8 cellular contexts compared by ENCODE assay signal in the genomic region with DNA sequence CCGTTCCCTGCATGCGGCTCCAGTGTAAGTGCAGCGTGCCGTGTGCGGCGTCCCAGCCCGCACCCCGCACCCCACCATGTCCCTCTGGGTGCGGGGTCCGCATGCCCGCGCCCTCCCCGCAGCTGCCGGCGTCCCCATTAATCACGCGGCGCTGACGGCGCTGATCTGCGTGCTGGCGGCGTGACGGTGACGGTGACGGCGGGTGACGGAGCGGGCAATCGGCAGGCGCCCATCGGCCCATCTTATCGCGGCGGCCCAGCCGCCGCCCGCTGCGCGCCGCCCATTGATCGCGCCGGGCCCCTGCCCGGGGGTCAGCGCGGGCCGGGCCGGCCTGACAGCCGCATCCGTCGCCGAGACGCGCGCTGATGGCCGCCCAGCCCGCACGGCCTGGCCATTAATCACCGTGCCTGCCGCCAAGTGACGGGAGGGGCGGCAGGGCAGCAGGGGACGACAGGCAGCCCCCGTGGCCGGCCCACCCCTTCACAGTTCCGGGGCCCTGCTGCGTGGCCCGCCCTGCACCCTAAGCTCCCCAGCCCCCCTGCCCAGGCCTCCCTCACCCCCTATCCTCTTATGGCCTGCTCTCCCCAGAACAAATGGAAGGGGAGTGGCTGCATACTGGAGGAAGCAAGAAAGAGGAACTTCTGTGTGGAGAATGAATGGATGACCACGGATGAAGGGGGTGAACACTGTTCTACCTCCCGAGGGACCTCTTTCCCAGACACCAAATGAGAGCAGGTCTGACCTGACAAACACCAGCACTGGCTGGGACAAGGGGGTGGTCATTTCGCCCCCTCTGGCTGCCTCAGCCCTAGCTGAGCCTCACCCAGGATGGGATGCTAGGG. TPM values are rescaled to one million over a fixed set of nuclear protein-coding genes. Genes with fewer than 3 reads are reported as not detected.
DNase-seq lines count a peak whose midpoint lies in the region; ATAC-seq and TF ChIP-seq lines count a peak whose summit lies in the region.

No MANE protein-coding gene starts in this region.

- peaks cover 8% of the 10 kb centered on the region for H3K4me1 Mint-ChIP-seq in activated CD4-positive, alpha-beta T cell treated with anti-CD3 and anti-CD28 coated beads, Interleukin-2, amount 10 ng/mL, durations not matched to agents 24 days and 14 days
- H3K4me1 Mint-ChIP-seq in activated naive CD8-positive, alpha-beta T cell treated with anti-CD3 and anti-CD28 coated beads for 36 hours: peaks cover 9% of the 10 kb centered on the region

- peaks cover 23% of the 10 kb centered on the region for H4K20me1 ChIP-seq in hepatocyte (ENCODE audit: insufficient read depth, poor library complexity, severe bottlenecking)

- H2AFZ ChIP-seq in hepatocyte: no peak overlapping the region

- WGBS in hepatocyte (ENCODE audit: low lambda C conversion rate, missing lambda C conversion rate): 8% methylated on average over 52 of the region's 72 CpGs

- no peaks in the 10 kb centered on the region for H3K9me2 ChIP-seq in hepatocyte (replicated peaks; ENCODE audit: insufficient read depth)

- intact Hi-C loops in activated CD4-positive, alpha-beta T cell treated with anti-CD3 and anti-CD28 coated beads, Interleukin-2, amount 10 ng/mL, durations not matched to agents 24 days and 14 days (cut with micrococcal nuclease): loop anchor here (5.0 to 10.0 kb wide), 2 partner anchors 420 to 528 kb away; no protein-coding TSS in a partner anchor
- intact Hi-C loops in sciatic nerve (cut with DNase I): loop anchor here (10.0 kb wide), 1 partner anchor 428 kb away; no protein-coding TSS in a partner anchor

- H3K4me3 Mint-ChIP-seq in activated CD4-positive, alpha-beta T cell treated with anti-CD3 and anti-CD28 coated beads, Interleukin-2, amount 10 ng/mL, durations not matched to agents 24 days and 14 days: no peak overlapping the region
- peak overlapping the region; percentile 25 for H3K4me3 Mint-ChIP-seq in activated naive CD8-positive, alpha-beta T cell treated with anti-CD3 and anti-CD28 coated beads for 36 hours

- ATAC-seq in sciatic nerve (no peak), GM18520 (IDR thresholded peaks at IDR 0.05; ENCODE audit: unreplicated experiment) (no peak), HG03571 (IDR thresholded peaks at IDR 0.05; ENCODE audit: unreplicated experiment) (no peak)

- H3K27me3 Mint-ChIP-seq in activated CD4-positive, alpha-beta T cell treated with anti-CD3 and anti-CD28 coated beads, Interleukin-2, amount 10 ng/mL, durations not matched to agents 24 days and 14 days: no peaks in the 10 kb centered on the region
- no peaks in the 10 kb centered on the region for H3K27me3 Mint-ChIP-seq in activated naive CD8-positive, alpha-beta T cell treated with anti-CD3 and anti-CD28 coated beads for 36 hours

- H3K4me3 ChIP-seq in hepatocyte: no peak overlapping the region

- peak overlapping the region; percentile 94 for H3K4me2 ChIP-seq in hepatocyte

- no peak for TF ChIP-seq CTCF in hepatocyte (IDR thresholded peaks at IDR 0.05; ENCODE audit: poor library complexity)

- H3K79me2 ChIP-seq in hepatocyte: no peaks in the 10 kb centered on the region

- peaks cover 22% of the 10 kb centered on the region for H3K4me1 ChIP-seq in hepatocyte (ENCODE audit: insufficient read depth)

- no peak overlapping the region for H3K27ac Mint-ChIP-seq in activated CD4-positive, alpha-beta T cell treated with anti-CD3 and anti-CD28 coated beads, Interleukin-2, amount 10 ng/mL, durations not matched to agents 24 days and 14 days
- no peak overlapping the region for H3K27ac Mint-ChIP-seq in activated naive CD8-positive, alpha-beta T cell treated with anti-CD3 and anti-CD28 coated beads for 36 hours

- no peaks in the 10 kb centered on the region for H3K9me3 Mint-ChIP-seq in activated CD4-positive, alpha-beta T cell treated with anti-CD3 and anti-CD28 coated beads, Interleukin-2, amount 10 ng/mL, durations not matched to agents 24 days and 14 days
- no peaks in the 10 kb centered on the region for H3K9me3 Mint-ChIP-seq in activated naive CD8-positive, alpha-beta T cell treated with anti-CD3 and anti-CD28 coated beads for 36 hours

- no peaks in the 10 kb centered on the region for H3K9me3 ChIP-seq in hepatocyte (ENCODE audit: low read depth)

- no peaks in the 10 kb centered on the region for H3K36me3 ChIP-seq in hepatocyte (replicated peaks; ENCODE audit: insufficient read depth, low read depth)

- no peaks in the 10 kb centered on the region for H3K27me3 ChIP-seq in hepatocyte

- no peak overlapping the region for H3K27ac ChIP-seq in hepatocyte

- DNase-seq in activated CD4-positive, alpha-beta T cell treated with anti-CD3 and anti-CD28 coated beads for 1 hour: peak; percentile 24
- DNase-seq in activated CD4-positive, alpha-beta T cell treated with anti-CD3 and anti-CD28 coated beads, Interleukin-2, amount 10 ng/mL, durations not matched to agents 24 days and 14 days: no peak
- peak; percentile 51 for DNase-seq in activated naive CD8-positive, alpha-beta T cell treated with anti-CD3 and anti-CD28 coated beads for 36 hours
- DNase-seq in hepatocyte (ENCODE audit: low spot score): peak; percentile 57
- DNase-seq in sciatic nerve (ENCODE audit: low spot score): peak; percentile 64
- no peak for DNase-seq in AG20443 (ENCODE audit: low spot score)

- peaks cover 41% of the 10 kb centered on the region for H3K36me3 Mint-ChIP-seq in activated CD4-positive, alpha-beta T cell treated with anti-CD3 and anti-CD28 coated beads, Interleukin-2, amount 10 ng/mL, durations not matched to agents 24 days and 14 days (ENCODE audit: low read depth)
- H3K36me3 Mint-ChIP-seq in activated naive CD8-positive, alpha-beta T cell treated with anti-CD3 and anti-CD28 coated beads for 36 hours: peaks cover 16% of the 10 kb centered on the region

RNA-seq across cellular contexts. Expression of gene SEC61A1, which starts 24.8 kb away (rescaled TPM):
- total RNA-seq in activated CD4-positive, alpha-beta T cell treated with anti-CD3 and anti-CD28 coated beads, Interleukin-2, amount 10 ng/mL, durations not matched to agents 24 days and 14 days: 194 TPM in 2 replicates
- total RNA-seq in activated naive CD8-positive, alpha-beta T cell treated with anti-CD3 and anti-CD28 coated beads for 36 hours: 100 to 1,000 TPM; 149 to 155 TPM
- total RNA-seq in hepatocyte: 268 and 293 TPM in 2 replicates
- 251 and 299 TPM in 2 replicates for polyA plus RNA-seq in hepatocyte
- 124 TPM for total RNA-seq in sciatic nerve

RNA-seq across cellular contexts. Expression of gene RUVBL1, which starts 46.6 kb away (rescaled TPM):
- 149 and 150 TPM in 2 replicates for total RNA-seq in activated CD4-positive, alpha-beta T cell treated with anti-CD3 and anti-CD28 coated beads, Interleukin-2, amount 10 ng/mL, durations not matched to agents 24 days and 14 days
- 100 to 1,000 TPM; 120 to 122 TPM for total RNA-seq in activated naive CD8-positive, alpha-beta T cell treated with anti-CD3 and anti-CD28 coated beads for 36 hours
- total RNA-seq in hepatocyte: 29.7 and 29.9 TPM in 2 replicates
- 33.5 and 37.2 TPM in 2 replicates for polyA plus RNA-seq in hepatocyte
- 26.7 TPM for total RNA-seq in sciatic nerve

Comparison
In these comparisons a context has a peak if more than half of its experiments do, and no peak if none do; other contexts are left out.
1. DNase-seq: peak in activated CD4-positive, alpha-beta T cell treated with anti-CD3 and anti-CD28 coated beads for 1 hour (single experiment), activated naive CD8-positive, alpha-beta T cell treated with anti-CD3 and anti-CD28 coated beads for 36 hours (single experiment), hepatocyte (single experiment) and sciatic nerve (single experiment); none in activated CD4-positive, alpha-beta T cell treated with anti-CD3 and anti-CD28 coated beads, Interleukin-2, amount 10 ng/mL, durations not matched to agents 24 days and 14 days (single experiment) and AG20443 (single experiment).